ENCODE assay signal across 1 cellular context in genomic region chr1:93678491-93678890, GRCh38.
TF ChIP-seq lines count a peak whose summit lies in the region.

No MANE protein-coding gene starts in this region.

TF ChIP-seq in A549, 52 proteins besides CTCF, POLR2A, EP300 and RAD21 (continued from another document):
- TF ChIP-seq NFE2L2 (conservative IDR thresholded peaks at IDR 0.05; ENCODE audit: low read length), result no peak
- no peak for TF ChIP-seq RARB (CRISPR knock-in tag; IDR thresholded peaks at IDR 0.05)
- TF ChIP-seq FOSL2 (IDR thresholded peaks at IDR 0.05), result no peak
- TF ChIP-seq FOSL2 (CRISPR knock-in tag; IDR thresholded peaks at IDR 0.05), result no peak
